ENCODE assay signal across 10 cellular contexts in the genomic region with DNA sequence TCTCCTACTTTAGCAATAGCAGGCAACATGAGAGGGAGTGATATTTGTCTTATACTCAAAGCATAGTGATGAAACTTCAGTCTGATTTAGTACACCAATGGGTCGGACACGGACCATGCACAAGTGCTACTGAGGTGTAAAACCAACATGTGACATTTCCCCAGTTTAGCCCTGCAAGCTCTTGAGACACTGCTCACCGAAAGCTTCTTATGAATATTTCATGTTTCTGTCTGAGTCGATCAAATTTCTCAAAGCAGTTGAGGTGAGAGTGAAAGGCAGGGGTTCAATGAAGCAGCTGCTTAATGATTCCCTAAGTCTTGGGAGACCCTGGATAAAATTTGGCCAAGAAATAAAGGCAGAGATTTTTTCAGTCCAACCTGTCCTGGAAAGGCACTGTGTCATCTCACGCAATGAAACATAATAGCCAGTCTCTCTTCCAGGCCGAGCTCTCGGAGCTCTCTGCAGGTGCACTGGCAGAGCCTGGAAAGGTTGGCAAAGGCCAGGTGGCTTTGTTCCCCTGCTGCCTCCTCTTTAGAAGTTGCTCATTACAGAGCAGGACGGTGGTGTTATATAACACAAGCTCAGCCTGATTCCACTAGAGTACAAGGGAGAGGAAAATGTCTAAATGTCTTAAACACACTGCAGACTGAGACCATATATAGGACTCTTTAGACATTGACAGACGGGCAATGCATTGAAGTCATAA. TPM values are rescaled to one million over a fixed set of nuclear protein-coding genes. Genes with fewer than 3 reads are reported as not detected.
DNase-seq lines count a peak whose midpoint lies in the region; ATAC-seq and TF ChIP-seq lines count a peak whose summit lies in the region.
"Had no signal": no experiment of that assay in that cellular context is flagged by ENCODE, and none has a peak within 500 bp of the region (broad histone marks: within the 10 kb centered on the region; RNA-seq: fewer than 3 reads in every experiment).

No MANE protein-coding gene starts in this region.

- H3K36me3 ChIP-seq in KMS-11 (ENCODE audit: insufficient read depth) = no peaks in the 10 kb centered on the region

- H3K9me3 Mint-ChIP-seq in nephron progenitor cell = peaks cover 6% of the 10 kb centered on the region
- no peaks in the 10 kb centered on the region for H3K9me3 Mint-ChIP-seq in activated naive CD4-positive, alpha-beta T cell treated with anti-CD3 and anti-CD28 coated beads, Interleukin-2, amount 10 ng/mL, durations not matched to agents 7 days and 5 days

- H3K4me1 Mint-ChIP-seq in nephron progenitor cell = peaks cover 62% of the 10 kb centered on the region
- peaks cover 2% of the 10 kb centered on the region for H3K4me1 Mint-ChIP-seq in activated naive CD4-positive, alpha-beta T cell treated with anti-CD3 and anti-CD28 coated beads, Interleukin-2, amount 10 ng/mL, durations not matched to agents 7 days and 5 days

- H2AFZ ChIP-seq in KMS-11 (ENCODE audit: low read depth) = peak overlapping the region; percentile 47; the same call in 1 of the 2 replicates

- peak; percentile 98 for ATAC-seq in GM18870 (IDR thresholded peaks at IDR 0.05; ENCODE audit: unreplicated experiment)
- ATAC-seq in HG02571 (IDR thresholded peaks at IDR 0.05; ENCODE audit: unreplicated experiment) = peak; percentile 92
- no peak for ATAC-seq in omental fat pad (ENCODE audit: low FRiP score)

- H3K79me2 ChIP-seq in KMS-11 (ENCODE audit: insufficient read depth, low read depth) = no peaks in the 10 kb centered on the region

- H3K27me3 ChIP-seq in KMS-11 (ENCODE audit: insufficient read depth, low read depth) = no peaks in the 10 kb centered on the region

- H3K27ac ChIP-seq in KMS-11 = no peak overlapping the region
- H3K27ac ChIP-seq: psoas muscle had no signal

- DNase-seq in nephron progenitor cell (no peak), ACHN (no peak), omental fat pad (ENCODE audit: low spot score) (no peak), globus pallidus (ENCODE audit: low spot score) (no peak)
- no peak for DNase-seq in activated naive CD4-positive, alpha-beta T cell treated with anti-CD3 and anti-CD28 coated beads, Interleukin-2, amount 10 ng/mL, durations not matched to agents 7 days and 5 days
- DNase-seq: activated effector memory CD4-positive, alpha-beta T cell treated with Interleukin-2 at 50 U/mL for 16 hours; psoas muscle had no signal

- peak overlapping the region; percentile 61 for H3K27ac Mint-ChIP-seq in nephron progenitor cell
- H3K27ac Mint-ChIP-seq in activated naive CD4-positive, alpha-beta T cell treated with anti-CD3 and anti-CD28 coated beads, Interleukin-2, amount 10 ng/mL, durations not matched to agents 7 days and 5 days = no peak overlapping the region

- no peaks in the 10 kb centered on the region for H3K4me1 ChIP-seq in KMS-11 (ENCODE audit: low read depth, poor library complexity, severe bottlenecking)
- H3K4me1 ChIP-seq: psoas muscle had no signal

- in situ Hi-C loops in ACHN (cut with HindIII; ENCODE audit: low pct_ligation_motif_present, low pct_unique_long_range_greater_than_20kb, low sequenced_read_pairs) = no loop called here

- H3K36me3 Mint-ChIP-seq in nephron progenitor cell (ENCODE audit: low read depth) = peaks cover 8% of the 10 kb centered on the region
- H3K36me3 Mint-ChIP-seq in activated naive CD4-positive, alpha-beta T cell treated with anti-CD3 and anti-CD28 coated beads, Interleukin-2, amount 10 ng/mL, durations not matched to agents 7 days and 5 days = no peaks in the 10 kb centered on the region

- no peaks in the 10 kb centered on the region for H4K20me1 ChIP-seq in KMS-11 (ENCODE audit: insufficient read depth)

- H3K4me3 ChIP-seq in KMS-11 (IDR thresholded peaks at IDR 0.05; ENCODE audit: insufficient read depth, low read depth, low read length) = no peak overlapping the region
- H3K4me3 ChIP-seq: psoas muscle had no signal

- H3K9ac ChIP-seq in KMS-11 = no peak overlapping the region

- H3K27me3 Mint-ChIP-seq in nephron progenitor cell (ENCODE audit: low read depth, poor library complexity) = peaks cover 16% of the 10 kb centered on the region
- H3K27me3 Mint-ChIP-seq in activated naive CD4-positive, alpha-beta T cell treated with anti-CD3 and anti-CD28 coated beads, Interleukin-2, amount 10 ng/mL, durations not matched to agents 7 days and 5 days = peaks cover 22% of the 10 kb centered on the region

- CTCF ChIA-PET in activated naive CD4-positive, alpha-beta T cell treated with anti-CD3 and anti-CD28 coated beads, Interleukin-2, amount 10 ng/mL, durations not matched to agents 7 days and 5 days (lab: Charles Lee) = interaction anchor here (0.6 to 1.8 kb wide), 10 partner anchors 12 to 322 kb away, joined by 3 to 9 read pairs (median 3); no protein-coding TSS in a partner anchor

- no peak overlapping the region for H3K4me3 Mint-ChIP-seq in nephron progenitor cell
- H3K4me3 Mint-ChIP-seq in activated naive CD4-positive, alpha-beta T cell treated with anti-CD3 and anti-CD28 coated beads, Interleukin-2, amount 10 ng/mL, durations not matched to agents 7 days and 5 days = no peak overlapping the region

- H3K4me2 ChIP-seq in KMS-11 = no peak overlapping the region

- no peak for TF ChIP-seq CTCF in KMS-11 (conservative IDR thresholded peaks at IDR 0.05; ENCODE audit: low read depth, low read length)
- TF ChIP-seq CTCF in nephron progenitor cell (IDR thresholded peaks at IDR 0.05) = no peak
- TF ChIP-seq CTCF in omental fat pad (IDR thresholded peaks at IDR 0.05) = no peak

RNA-seq across cellular contexts. Expression of gene XPNPEP1, which starts 33.9 kb away (rescaled TPM):
- 100 to 1,000 TPM in 1 of 4 donors, 10 to 100 TPM in 3; 52.8 to 101 (median 77.6) TPM for total RNA-seq in omental fat pad

RNA-seq across cellular contexts. Expression of gene ADD3, which starts 50.5 kb away (rescaled TPM):
- 100 to 1,000 TPM in 3 of 4 donors, 10 to 100 TPM in 1; 85.4 to 647 (median 252) TPM for total RNA-seq in omental fat pad
